Comparison of ENCODE assay signal across 7 cellular contexts in the genomic region with DNA sequence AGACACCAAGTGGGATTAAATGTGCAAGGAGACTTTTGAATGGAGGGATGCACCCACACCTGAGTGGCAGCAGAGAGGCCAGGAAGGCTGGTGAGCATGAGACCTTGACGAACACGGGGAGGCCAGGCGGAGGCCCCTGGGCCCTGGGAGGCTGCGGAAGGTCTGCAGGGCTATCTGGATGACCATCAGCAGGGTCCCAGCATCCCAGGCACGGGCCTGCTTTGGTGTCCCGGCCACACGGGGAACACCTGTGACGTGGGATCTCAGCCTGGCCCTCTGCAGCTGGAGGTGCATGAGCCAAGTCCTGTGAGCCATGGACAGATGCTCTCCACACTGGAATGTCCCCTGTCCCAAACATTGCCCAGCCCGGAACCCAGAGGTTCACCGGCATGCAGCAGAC.
"Had no signal": no experiment of that assay in that cellular context is flagged by ENCODE, and none has a peak within 500 bp of the region (broad histone marks: within the 10 kb centered on the region; RNA-seq: fewer than 3 reads in every experiment).

No MANE protein-coding gene starts in this region.

- ATAC-seq: GM23338, HCT116 had no signal

- DNase-seq: GM23248, GOT3, H9, HCEC 1CT, HFFc6 had no signal
